ENCODE assay signal across 13 cellular contexts in genomic region chr21:31801551-31802234, GRCh38.
"Had no signal": no experiment of that assay in that cellular context is flagged by ENCODE, and none has a peak within 500 bp of the region (broad histone marks: within the 10 kb centered on the region; RNA-seq: fewer than 3 reads in every experiment).

No MANE protein-coding gene starts in this region.

- H3K27ac Mint-ChIP-seq: activated CD4-positive, alpha-beta memory T cell treated with anti-CD3 and anti-CD28 coated beads for 36 hours; activated CD4-positive, alpha-beta T cell treated with anti-CD3 and anti-CD28 coated beads for 36 hours; activated naive CD8-positive, alpha-beta T cell; immature natural killer cell; stimulated activated naive B cell treated with anti-CD40 and anti-IgM and Interleukin-4, amounts not matched to agents 10 μg/mL and 1 μg/mL and 100 μg/mL, for 72 hours; T-helper 17 cell had no signal

- DNase-seq: activated CD4-positive, alpha-beta memory T cell treated with anti-CD3 and anti-CD28 coated beads for 36 hours; activated CD4-positive, alpha-beta T cell treated with anti-CD3 and anti-CD28 coated beads for 36 hours; activated T-cell treated with anti-CD3 and anti-CD28 coated beads for 4 hours; cerebellar nuclear complex; cortex of kidney; erythroblast; immature natural killer cell; kidney glomerular epithelial cell; left ventricle myocardium superior; pancreas; stimulated activated naive B cell treated with anti-CD40 and anti-IgM and Interleukin-4, amounts not matched to agents 10 μg/mL and 1 μg/mL and 100 μg/mL, for 72 hours; T-helper 17 cell had no signal

- H3K36me3 Mint-ChIP-seq: activated CD4-positive, alpha-beta memory T cell treated with anti-CD3 and anti-CD28 coated beads for 36 hours; activated naive CD8-positive, alpha-beta T cell; immature natural killer cell had no signal

- H3K4me1 Mint-ChIP-seq: activated CD4-positive, alpha-beta T cell treated with anti-CD3 and anti-CD28 coated beads for 36 hours; immature natural killer cell; T-helper 17 cell had no signal

- H3K9me3 Mint-ChIP-seq: activated CD4-positive, alpha-beta memory T cell treated with anti-CD3 and anti-CD28 coated beads for 36 hours had no signal

- H3K4me3 Mint-ChIP-seq: activated CD4-positive, alpha-beta memory T cell treated with anti-CD3 and anti-CD28 coated beads for 36 hours; activated CD4-positive, alpha-beta T cell treated with anti-CD3 and anti-CD28 coated beads for 36 hours; activated naive CD8-positive, alpha-beta T cell; immature natural killer cell; stimulated activated naive B cell treated with anti-CD40 and anti-IgM and Interleukin-4, amounts not matched to agents 10 μg/mL and 1 μg/mL and 100 μg/mL, for 72 hours; T-helper 17 cell had no signal
